8 cellular contexts compared by ENCODE assay signal in genomic region chr10:16436367-16436757, GRCh38. TPM values are rescaled to one million over a fixed set of nuclear protein-coding genes. Genes with fewer than 3 reads are reported as not detected.
DNase-seq lines count a peak whose midpoint lies in the region; ATAC-seq and TF ChIP-seq lines count a peak whose summit lies in the region.

No MANE protein-coding gene starts in this region.

- H3K4me3 ChIP-seq in AG09309 (ENCODE audit: control insufficient read depth, low read depth, low read length): peak overlapping the region; percentile 56

- TF ChIP-seq CTCF in AG09309 (IDR thresholded peaks at IDR 0.05; ENCODE audit: control insufficient read depth, insufficient read depth, low read depth, low read length, missing control alignments) (no peak), glutamatergic neuron (IDR thresholded peaks at IDR 0.05; ENCODE audit: partially characterized antibody, unreplicated experiment) (no peak)

- intact Hi-C loops in activated CD4-positive, alpha-beta T cell treated with anti-CD3 and anti-CD28 coated beads for 36 hours (cut with DNase I, micrococcal nuclease): loop anchor here (1.0 to 10.0 kb wide), 9 partner anchors 84 to 1479 kb away; partner anchors contain the start of genes RSU1 (in 2 of the 2), C1QL3 (in 1 of the 2), MEIG1 (in 1 of the 2) and NMT2 (in 1 of the 2)

- peak overlapping the region; percentile 89 for H3K4me3 Mint-ChIP-seq in activated CD4-positive, alpha-beta T cell treated with anti-CD3 and anti-CD28 coated beads for 36 hours
- H3K4me3 Mint-ChIP-seq in glutamatergic neuron (ENCODE audit: unreplicated experiment): peak overlapping the region; percentile 93

- no peak for DNase-seq in AG09309 (ENCODE audit: low read depth)
- peak; percentile 39 for DNase-seq in activated CD4-positive, alpha-beta T cell treated with anti-CD3 and anti-CD28 coated beads for 36 hours
- DNase-seq in glutamatergic neuron: no peak
- peak; percentile 23 for DNase-seq in renal cortical epithelial cell (ENCODE audit: low read depth)
- no peak for DNase-seq in kidney glomerular epithelial cell (lab: John Stamatoyannopoulos, UW)
- DNase-seq in amniotic stem cell (lab: John Stamatoyannopoulos, UW): no peak

- CTCF ChIA-PET in activated CD4-positive, alpha-beta T cell treated with anti-CD3 and anti-CD28 coated beads for 36 hours (lab: Charles Lee): no interaction called here

- no peaks in the 10 kb centered on the region for H3K27me3 Mint-ChIP-seq in activated CD4-positive, alpha-beta T cell treated with anti-CD3 and anti-CD28 coated beads for 36 hours
- no peaks in the 10 kb centered on the region for H3K27me3 Mint-ChIP-seq in glutamatergic neuron (ENCODE audit: unreplicated experiment)

- peak; percentile 12 for ATAC-seq in GM19043 (IDR thresholded peaks at IDR 0.05; ENCODE audit: low read depth, unreplicated experiment)
- ATAC-seq in HG03175 (IDR thresholded peaks at IDR 0.05; ENCODE audit: unreplicated experiment): peak; percentile 7
- ATAC-seq in activated CD4-positive, alpha-beta T cell treated with anti-CD3 and anti-CD28 coated beads for 36 hours: peak; percentile 3

- no peaks in the 10 kb centered on the region for H3K9me3 Mint-ChIP-seq in activated CD4-positive, alpha-beta T cell treated with anti-CD3 and anti-CD28 coated beads for 36 hours (ENCODE audit: low read depth)
- no peaks in the 10 kb centered on the region for H3K9me3 Mint-ChIP-seq in glutamatergic neuron (ENCODE audit: unreplicated experiment)

- H3K4me1 Mint-ChIP-seq in activated CD4-positive, alpha-beta T cell treated with anti-CD3 and anti-CD28 coated beads for 36 hours: peaks cover 34% of the 10 kb centered on the region
- peaks cover 2% of the 10 kb centered on the region for H3K4me1 Mint-ChIP-seq in glutamatergic neuron (ENCODE audit: low read depth, unreplicated experiment)

- POLR2A ChIA-PET in activated CD4-positive, alpha-beta T cell treated with anti-CD3 and anti-CD28 coated beads for 36 hours (lab: Charles Lee): interaction anchor here (0.8 kb wide), 1 partner anchor 10 kb away, joined by 8 read pairs; no protein-coding TSS in a partner anchor

- peaks cover 34% of the 10 kb centered on the region for H3K36me3 Mint-ChIP-seq in activated CD4-positive, alpha-beta T cell treated with anti-CD3 and anti-CD28 coated beads for 36 hours (ENCODE audit: low read depth)
- no peaks in the 10 kb centered on the region for H3K36me3 Mint-ChIP-seq in glutamatergic neuron (ENCODE audit: unreplicated experiment)

- peak overlapping the region; percentile 92 for H3K27ac Mint-ChIP-seq in activated CD4-positive, alpha-beta T cell treated with anti-CD3 and anti-CD28 coated beads for 36 hours
- no peak overlapping the region for H3K27ac Mint-ChIP-seq in glutamatergic neuron (ENCODE audit: unreplicated experiment)

RNA-seq across cellular contexts. Expression of gene PTER, which starts 0.4 kb away (rescaled TPM):
- total RNA-seq in activated CD4-positive, alpha-beta T cell treated with anti-CD3 and anti-CD28 coated beads for 36 hours: 10 to 100 TPM; 33.1 to 34.5 TPM
- total RNA-seq in glutamatergic neuron (ENCODE audit: unreplicated experiment): 1.3 TPM
- total RNA-seq in renal cortical epithelial cell: 25.6 and 34.7 TPM in 2 replicates

Comparison
In these comparisons a context has a peak if more than half of its experiments do, and no peak if none do; other contexts are left out.
1. DNase-seq: peak in activated CD4-positive, alpha-beta T cell treated with anti-CD3 and anti-CD28 coated beads for 36 hours (single experiment) and renal cortical epithelial cell (single experiment); none in AG09309 (single experiment), glutamatergic neuron (single experiment), kidney glomerular epithelial cell (single experiment) and amniotic stem cell (single experiment).
2. RNA of gene PTER, which starts 0.4 kb away (total RNA-seq): 33.1 to 34.5 TPM in activated CD4-positive, alpha-beta T cell treated with anti-CD3 and anti-CD28 coated beads for 36 hours and 25.6 to 34.7 TPM in renal cortical epithelial cell; 1.3 TPM in glutamatergic neuron (single experiment); every median in the first group is over 10 times any median in the second.
3. Peak in every context shown above with its lines, with median percentiles within 50 percentile points of each other: ATAC-seq.